12 cellular contexts compared by ENCODE assay signal in the genomic region with DNA sequence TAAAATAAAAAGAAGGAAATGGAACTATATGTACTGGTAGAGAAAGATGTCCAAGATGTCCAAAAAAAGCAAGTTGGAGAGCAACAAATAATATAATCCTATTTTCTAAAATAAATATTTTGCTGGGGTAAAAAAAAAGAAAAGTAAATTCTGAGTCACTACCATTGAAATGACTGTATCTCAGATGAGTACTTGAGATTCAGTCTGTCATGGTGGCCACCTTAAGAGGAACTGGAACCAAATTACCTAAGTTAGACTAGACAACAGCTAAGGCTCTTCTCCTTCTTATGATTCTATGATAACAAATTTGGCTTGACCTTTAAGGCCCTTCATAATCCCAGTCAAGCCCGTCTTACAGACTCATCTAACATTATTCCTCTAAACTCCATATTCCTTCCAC.
A peak's percentile ranks its signal among the peaks of the same experiment; 100 is the strongest.
DNase-seq lines count a peak whose midpoint lies in the region; ATAC-seq and TF ChIP-seq lines count a peak whose summit lies in the region.
"Had no signal": no experiment of that assay in that cellular context is flagged by ENCODE, and none has a peak within 500 bp of the region (broad histone marks: within the 10 kb centered on the region; RNA-seq: fewer than 3 reads in every experiment).

No MANE protein-coding gene starts in this region.

- H3K27me3 ChIP-seq in dorsolateral prefrontal cortex: peaks cover 0 to 17% (median 0%) of the 10 kb centered on the region in 45 donors
- H3K27me3 ChIP-seq: testis had no signal

- no peak overlapping the region for H3K27ac ChIP-seq in dorsolateral prefrontal cortex

- DNase-seq in GM10266 (ENCODE audit: extremely low spot score) (peak; percentile 79), NCI-H1092 treated with DMSO at 0.1 percent for 48 hours (lab: John Stamatoyannopoulos, UW) (no peak), dorsolateral prefrontal cortex (no peak), G401 (ENCODE audit: low spot score) (no peak)
- no peak for DNase-seq in activated CD8-positive, alpha-beta memory T cell treated with anti-CD3 and anti-CD28 coated beads for 24 hours
- DNase-seq: activated effector memory CD4-positive, alpha-beta T cell treated with Interleukin-2 at 50 U/mL for 16 hours; NCI-H510A treated with DMSO at 0.1 percent for 48 hours; testis had no signal

- H3K27me3 Mint-ChIP-seq in IgD-negative memory B cell: no peaks in the 10 kb centered on the region

- H3K36me3 Mint-ChIP-seq in IgD-negative memory B cell: peaks cover 9% of the 10 kb centered on the region

- ATAC-seq in GM19397 (IDR thresholded peaks at IDR 0.05; ENCODE audit: unreplicated experiment): peak; percentile 54
- peak; percentile 95 for ATAC-seq in HG02885 (IDR thresholded peaks at IDR 0.05; ENCODE audit: poor library complexity, unreplicated experiment)
- ATAC-seq: HepG2 had no signal

- H3K9me3 Mint-ChIP-seq in IgD-negative memory B cell: peaks cover 0 to 1% (median 0%) of the 10 kb centered on the region in 3 donors

- peaks cover 28 to 41% (median 39%) of the 10 kb centered on the region in 3 donors for H3K4me1 Mint-ChIP-seq in IgD-negative memory B cell

- intact Hi-C loops in dorsolateral prefrontal cortex (cut with DNase I): no loop called here

- TF ChIP-seq CTCF in GM10266 (IDR thresholded peaks at IDR 0.05; ENCODE audit: control insufficient read depth, insufficient read depth, low read depth, missing control alignments): no peak
- TF ChIP-seq CTCF in dorsolateral prefrontal cortex (IDR thresholded peaks at IDR 0.05 in 54 of 56, conservative IDR thresholded peaks at IDR 0.05 in 2 of 56; ENCODE audit: low read depth in 1 of 56, partially characterized antibody in 56 of 56): no peak

- H3K4me3 Mint-ChIP-seq in IgD-negative memory B cell: peak overlapping the region; percentile 8 to 78 (median 50)

- H3K27ac Mint-ChIP-seq in IgD-negative memory B cell: peak overlapping the region in 1 of 3 donors; percentile 24

- in situ Hi-C loops in G401 (cut with HindIII; ENCODE audit: low sequenced_read_pairs): no loop called here

- H3K4me3 ChIP-seq in dorsolateral prefrontal cortex: no peak overlapping the region
- H3K4me3 ChIP-seq: testis had no signal
